Comparison of ENCODE assay signal across 17 cellular contexts in the genomic region with DNA sequence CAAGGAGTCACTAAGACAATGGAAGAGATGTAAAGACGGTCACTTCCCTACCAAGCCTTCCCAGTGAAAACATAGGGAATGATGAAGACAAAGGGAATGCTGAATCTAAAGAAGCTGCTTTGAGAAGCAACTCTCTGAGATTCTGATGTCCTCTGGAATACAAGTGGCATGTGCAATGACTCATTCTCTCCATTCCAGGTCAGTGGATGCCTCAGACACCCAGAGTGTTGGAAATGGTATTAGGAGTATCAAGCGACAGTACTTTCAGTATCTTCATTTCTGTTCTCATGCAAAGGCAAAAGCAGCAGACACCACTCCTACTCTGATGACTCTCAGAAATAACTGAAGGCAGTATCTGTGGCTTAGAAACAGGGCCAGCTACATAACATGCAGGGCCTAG.
DNase-seq lines count a peak whose midpoint lies in the region; ATAC-seq, FAIRE-seq and TF ChIP-seq lines count a peak whose summit lies in the region.
"Had no signal": no experiment of that assay in that cellular context is flagged by ENCODE, and none has a peak within 500 bp of the region (broad histone marks: within the 10 kb centered on the region; RNA-seq: fewer than 3 reads in every experiment).

No MANE protein-coding gene starts in this region.

- H3K27me3 ChIP-seq in neural progenitor cell = no peaks in the 10 kb centered on the region
- H3K27me3 ChIP-seq: ovary had no signal

- no peaks in the 10 kb centered on the region for H4K20me1 ChIP-seq in neural progenitor cell (ENCODE audit: low read depth)

- intact Hi-C loops in mucosa of descending colon (cut with DNase I, micrococcal nuclease) = no loop called here

- FAIRE-seq in RCC 7860 (lab: Jason Lieb, UNC) = no peak

- no peak overlapping the region for H3K4me2 ChIP-seq in neural progenitor cell

- no peaks in the 10 kb centered on the region for H3K36me3 Mint-ChIP-seq in neural progenitor cell
- H3K36me3 Mint-ChIP-seq: activated naive CD8-positive, alpha-beta T cell treated with anti-CD3 and anti-CD28 coated beads, Interleukin-2, amount 10 ng/mL, durations not matched to agents 7 days and 5 days; CD4-positive, CD25-positive, alpha-beta regulatory T cell; IgD-negative memory B cell had no signal

- no peaks in the 10 kb centered on the region for H3K79me2 ChIP-seq in neural progenitor cell (ENCODE audit: low read depth)

- H3K4me3 Mint-ChIP-seq in neural progenitor cell = no peak overlapping the region
- H3K4me3 Mint-ChIP-seq: activated naive CD8-positive, alpha-beta T cell treated with anti-CD3 and anti-CD28 coated beads, Interleukin-2, amount 10 ng/mL, durations not matched to agents 7 days and 5 days; CD4-positive, CD25-positive, alpha-beta regulatory T cell; dendritic cell treated with granulocyte-macrophage colony-stimulating factor and Interleukin-4, amounts not matched to agents 40 ng/mL and 50 ng/mL, for 4 days; IgD-negative memory B cell had no signal

- H3K36me3 ChIP-seq in neural progenitor cell (no peaks in the 10 kb centered on the region), mucosa of descending colon (ENCODE audit: low read depth) (no peaks in the 10 kb centered on the region)
- H3K36me3 ChIP-seq: ovary had no signal

- H3K9me3 Mint-ChIP-seq in neural progenitor cell = no peaks in the 10 kb centered on the region
- H3K9me3 Mint-ChIP-seq: activated naive CD8-positive, alpha-beta T cell treated with anti-CD3 and anti-CD28 coated beads, Interleukin-2, amount 10 ng/mL, durations not matched to agents 7 days and 5 days; dendritic cell treated with granulocyte-macrophage colony-stimulating factor and Interleukin-4, amounts not matched to agents 40 ng/mL and 50 ng/mL, for 4 days had no signal

- H3K9me3 ChIP-seq in neural progenitor cell (ENCODE audit: low read depth) (no peaks in the 10 kb centered on the region), mucosa of descending colon (no peaks in the 10 kb centered on the region)
- H3K9me3 ChIP-seq: ovary had no signal

- H3K4me3 ChIP-seq in epithelial cell of esophagus (ENCODE audit: low read length) = no peak overlapping the region
- no peak overlapping the region for H3K4me3 ChIP-seq in neural progenitor cell
- no peak overlapping the region for H3K4me3 ChIP-seq in mucosa of descending colon
- H3K4me3 ChIP-seq: ovary had no signal

- H3K4me1 ChIP-seq in neural progenitor cell (peaks cover 4% of the 10 kb centered on the region), mucosa of descending colon (ENCODE audit: low read depth) (no peaks in the 10 kb centered on the region)

- H3K9ac ChIP-seq in neural progenitor cell = no peak overlapping the region

- no peaks in the 10 kb centered on the region for H3K27me3 Mint-ChIP-seq in neural progenitor cell (ENCODE audit: insufficient read depth, low read depth)
- H3K27me3 Mint-ChIP-seq: activated naive CD8-positive, alpha-beta T cell treated with anti-CD3 and anti-CD28 coated beads, Interleukin-2, amount 10 ng/mL, durations not matched to agents 7 days and 5 days; CD4-positive, CD25-positive, alpha-beta regulatory T cell; dendritic cell treated with granulocyte-macrophage colony-stimulating factor and Interleukin-4, amounts not matched to agents 40 ng/mL and 50 ng/mL, for 4 days; IgD-negative memory B cell had no signal

- H2AFZ ChIP-seq in neural progenitor cell (replicated peaks) = peak overlapping the region; percentile 47

- peaks cover 4% of the 10 kb centered on the region for H3K4me1 Mint-ChIP-seq in neural progenitor cell
- H3K4me1 Mint-ChIP-seq: activated naive CD8-positive, alpha-beta T cell treated with anti-CD3 and anti-CD28 coated beads, Interleukin-2, amount 10 ng/mL, durations not matched to agents 7 days and 5 days; CD4-positive, CD25-positive, alpha-beta regulatory T cell; IgD-negative memory B cell had no signal

- DNase-seq in H4 (ENCODE audit: low spot score) (peak; percentile 5), RCC 7860 (ENCODE audit: low spot score) (peak; percentile 22), epithelial cell of esophagus (ENCODE audit: low read depth) (peak; percentile 31), neural progenitor cell (ENCODE audit: low spot score) (peak; percentile 36), mucosa of descending colon (no peak), MV-4-11 (lab: John Stamatoyannopoulos, UW) (no peak)
- DNase-seq: activated CD8-positive, alpha-beta memory T cell treated with anti-CD3 and anti-CD28 coated beads, Interleukin-2, amount 50 U/mL, for 4 hours; activated naive CD8-positive, alpha-beta T cell treated with anti-CD3 and anti-CD28 coated beads, Interleukin-2, amount 10 ng/mL, durations not matched to agents 7 days and 5 days; CD4-positive, CD25-positive, alpha-beta regulatory T cell; NCI-H146; NCI-H774; ovary had no signal

- H3K27ac ChIP-seq in neural progenitor cell = no peak overlapping the region
- H3K27ac ChIP-seq: ovary had no signal

- no peak overlapping the region for H3K27ac Mint-ChIP-seq in neural progenitor cell
- H3K27ac Mint-ChIP-seq: activated naive CD8-positive, alpha-beta T cell treated with anti-CD3 and anti-CD28 coated beads, Interleukin-2, amount 10 ng/mL, durations not matched to agents 7 days and 5 days; CD4-positive, CD25-positive, alpha-beta regulatory T cell; dendritic cell treated with granulocyte-macrophage colony-stimulating factor and Interleukin-4, amounts not matched to agents 40 ng/mL and 50 ng/mL, for 4 days; IgD-negative memory B cell had no signal

- ATAC-seq in mucosa of descending colon (no peak), GM21576 (IDR thresholded peaks at IDR 0.05; ENCODE audit: unreplicated experiment) (no peak), GM21381 (IDR thresholded peaks at IDR 0.05; ENCODE audit: unreplicated experiment) (no peak)
- ATAC-seq: left lobe of liver had no signal

- TF ChIP-seq CTCF in epithelial cell of esophagus (IDR thresholded peaks at IDR 0.05; ENCODE audit: insufficient read depth, low read depth, low read length, missing control alignments) (no peak), neural progenitor cell (IDR thresholded peaks at IDR 0.05) (no peak), mucosa of descending colon (IDR thresholded peaks at IDR 0.05) (no peak)

- H3F3A ChIP-seq in neural progenitor cell (ENCODE audit: low read depth) = no peaks in the 10 kb centered on the region

Comparison
In these comparisons a context has a peak if more than half of its experiments do, and no peak if none do; other contexts are left out.
1. DNase-seq: peak in H4 (single experiment), RCC 7860 (single experiment), epithelial cell of esophagus (single experiment) and neural progenitor cell (single experiment); none in mucosa of descending colon (0 of 3) and MV-4-11 (single experiment).